ENCODE assay signal across 24 cellular contexts in genomic region chr2:33090553-33091134, GRCh38.
"Had no signal": no experiment of that assay in that cellular context is flagged by ENCODE, and none has a peak within 500 bp of the region (broad histone marks: within the 10 kb centered on the region; RNA-seq: fewer than 3 reads in every experiment).

No MANE protein-coding gene starts in this region.

- H3K36me3 ChIP-seq: breast epithelium had no signal

- H3K27ac ChIP-seq: breast epithelium had no signal

- H3K27me3 ChIP-seq: breast epithelium had no signal

- H3K9me3 ChIP-seq: breast epithelium had no signal

- ATAC-seq: activated T-helper 17 cell treated with anti-CD3 and anti-CD28 coated beads, Interleukin-2, amount 50 U/mL, for 72 hours; K562; T-helper 17 cell had no signal

- FAIRE-seq: K562 had no signal

- H3K4me1 ChIP-seq: breast epithelium had no signal

- DNase-seq: activated B cell treated with CpG ODN at 0.5 μM for 24 hours; activated CD4-positive, alpha-beta memory T cell treated with anti-CD3 and anti-CD28 coated beads for 36 hours; activated CD4-positive, alpha-beta T cell treated with anti-CD3 and anti-CD28 coated beads for 1 hour; activated CD4-positive, alpha-beta T cell treated with anti-CD3 and anti-CD28 coated beads, Interleukin-2, amount 10 ng/mL, durations not matched to agents 24 days and 14 days; activated CD8-positive, alpha-beta memory T cell treated with anti-CD3 and anti-CD28 coated beads for 24 hours; activated gamma-delta T cell; activated naive CD4-positive, alpha-beta T cell treated with anti-CD3 and anti-CD28 coated beads for 36 hours; activated T-cell treated with anti-CD3 and anti-CD28 coated beads for 4 hours; activated T-cell treated with anti-CD3 and anti-CD28 coated beads, Interleukin-2, amount 50 U/mL, for 48 hours; Karpas-422; MM.1S; NCI-H1105 treated with DMSO at 0.1 percent for 48 hours; NCI-H1436 treated with DMSO at 0.1 percent for 48 hours; NCI-H1930; NCI-H345; NCI-H510A; NCI-H526 treated with DMSO at 0.1 percent for 48 hours; NCI-H82; SIG-M5; T-helper 17 cell; T-helper 9 cell had no signal

- H3K4me3 ChIP-seq: breast epithelium, K562 had no signal
